ENCODE assay signal across 1 cellular context in genomic region chr19:46299695-46300094, GRCh38.
TF ChIP-seq lines count a peak whose summit lies in the region.

No MANE protein-coding gene starts in this region.

TF ChIP-seq in H1, 55 proteins besides CTCF, POLR2A, EP300 and RAD21 (continued from another document):
- no peak for TF ChIP-seq POU5F1 (IDR thresholded peaks at IDR 0.05; ENCODE audit: low read depth, low read length)
- TF ChIP-seq SIX5 (IDR thresholded peaks at IDR 0.05; ENCODE audit: low read depth, low read length) = no peak
- no peak for TF ChIP-seq KDM1A (IDR thresholded peaks at IDR 0.05; ENCODE audit: borderline replicate concordance, low read length)
- no peak for TF ChIP-seq SIN3A (conservative IDR thresholded peaks at IDR 0.05 in 1 of 2, IDR thresholded peaks at IDR 0.05 in 1 of 2; ENCODE audit: low read depth in 1 of 2, low read length in 2 of 2)
